Comparison of ENCODE assay signal across 8 cellular contexts in the genomic region with DNA sequence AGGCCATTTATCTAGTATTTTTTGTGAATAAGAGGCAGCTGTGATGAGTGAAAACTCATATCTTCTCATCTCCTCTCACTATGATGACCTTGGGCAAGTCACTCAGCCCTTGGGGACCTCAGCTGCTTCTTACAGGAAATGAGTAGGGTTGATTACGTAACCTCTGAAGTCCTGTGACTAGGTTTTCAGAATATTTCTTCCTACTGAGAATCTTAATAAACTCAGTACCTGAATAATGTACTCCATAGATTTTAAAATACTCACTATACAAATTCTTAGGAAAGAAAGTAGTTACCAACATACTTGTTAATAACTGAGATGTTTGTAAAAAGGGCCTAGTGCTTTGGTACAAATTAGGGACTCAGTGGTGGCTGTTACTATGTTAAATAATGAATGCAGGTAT.
A peak's percentile ranks its signal among the peaks of the same experiment; 100 is the strongest.
DNase-seq lines count a peak whose midpoint lies in the region; ATAC-seq and TF ChIP-seq lines count a peak whose summit lies in the region.

No MANE protein-coding gene starts in this region.

- peak; percentile 50 for ATAC-seq in GM21367 (IDR thresholded peaks at IDR 0.05; ENCODE audit: unreplicated experiment)
- peak; percentile 70 for ATAC-seq in activated B cell treated with CpG ODN at 0.5 μM for 24 hours (ENCODE audit: low read depth)
- ATAC-seq in heart left ventricle, result peak in 3 of 4 donors; percentile 62 to 68 (median 64)

- 19 to 52% (median 41%) methylated on average over 1 of the region's 1 CpG for WGBS in heart left ventricle, 4 donors

- CTCF ChIA-PET in activated B cell treated with CpG ODN at 0.5 μM for 24 hours (lab: Charles Lee), result interaction anchor here (1.6 to 12.8 kb wide), 5 partner anchors 13 to 70 kb away, joined by 3 to 101 read pairs (median 6); no protein-coding TSS in a partner anchor

- H3K36me3 ChIP-seq in heart left ventricle, result peaks cover 0 to 21% (median 16%) of the 10 kb centered on the region in 9 donors

- no peak overlapping the region for H3K4me3 ChIP-seq in heart left ventricle

- POLR2A ChIA-PET in activated B cell treated with CpG ODN at 0.5 μM for 24 hours (lab: Charles Lee), result interaction anchor here (0.6 to 8.3 kb wide), 7 partner anchors 9 to 61 kb away, joined by 3 to 149 read pairs (median 8); a partner anchor contains a TSS

- peak overlapping the region in 11 of 12 donors; percentile 19 to 92 (median 69) for H3K27ac ChIP-seq in heart left ventricle

- peaks cover 19% of the 10 kb centered on the region for H3K36me3 Mint-ChIP-seq in activated B cell treated with CpG ODN at 0.5 μM for 24 hours (ENCODE audit: low read depth)
- peaks cover 26% of the 10 kb centered on the region for H3K36me3 Mint-ChIP-seq in stimulated activated naive CD8-positive, alpha-beta T cell treated with anti-CD3 and anti-CD28 coated beads, Interleukin-15, Interleukin-2, amounts not matched to agents 100 ng/mL and 50 ng/mL, for 24 hours (ENCODE audit: low read depth)

- peaks cover 87% of the 10 kb centered on the region for H3K4me1 Mint-ChIP-seq in activated B cell treated with CpG ODN at 0.5 μM for 24 hours
- peaks cover 37% of the 10 kb centered on the region for H3K4me1 Mint-ChIP-seq in stimulated activated naive CD8-positive, alpha-beta T cell treated with anti-CD3 and anti-CD28 coated beads, Interleukin-15, Interleukin-2, amounts not matched to agents 100 ng/mL and 50 ng/mL, for 24 hours (ENCODE audit: low read depth)

- DNase-seq in EL, result peak; percentile 80
- DNase-seq in HT1080 (ENCODE audit: low read depth), result peak; percentile 81
- no peak for DNase-seq in activated B cell treated with CpG ODN at 0.5 μM for 24 hours
- peak in 4 of 5 donors; percentile 51 to 74 (median 62) for DNase-seq in heart left ventricle
- DNase-seq in NCI-H774 (lab: John Stamatoyannopoulos, UW), result no peak
- DNase-seq in AG08396 (ENCODE audit: low spot score), result no peak

- intact Hi-C loops in activated B cell treated with CpG ODN at 0.5 μM for 24 hours (cut with micrococcal nuclease), result loop anchor here (1.0 kb wide), 1 partner anchor 18 kb away; no protein-coding TSS in a partner anchor
- intact Hi-C loops in heart left ventricle (cut with DNase I), result no loop called here

- H3K27me3 ChIP-seq in heart left ventricle, result no peaks in the 10 kb centered on the region

- H3K4me1 ChIP-seq in heart left ventricle, result peaks cover 8 to 61% (median 49%) of the 10 kb centered on the region in 12 donors

- H3K4me3 Mint-ChIP-seq in activated B cell treated with CpG ODN at 0.5 μM for 24 hours, result peak overlapping the region; percentile 71
- H3K4me3 Mint-ChIP-seq in stimulated activated naive CD8-positive, alpha-beta T cell treated with anti-CD3 and anti-CD28 coated beads, Interleukin-15, Interleukin-2, amounts not matched to agents 100 ng/mL and 50 ng/mL, for 24 hours, result no peak overlapping the region

- H3K27ac Mint-ChIP-seq in activated B cell treated with CpG ODN at 0.5 μM for 24 hours, result peak overlapping the region; percentile 96
- H3K27ac Mint-ChIP-seq in stimulated activated naive CD8-positive, alpha-beta T cell treated with anti-CD3 and anti-CD28 coated beads, Interleukin-15, Interleukin-2, amounts not matched to agents 100 ng/mL and 50 ng/mL, for 24 hours, result peak overlapping the region; percentile 12

- no peaks in the 10 kb centered on the region for H3K27me3 Mint-ChIP-seq in activated B cell treated with CpG ODN at 0.5 μM for 24 hours
- no peaks in the 10 kb centered on the region for H3K27me3 Mint-ChIP-seq in stimulated activated naive CD8-positive, alpha-beta T cell treated with anti-CD3 and anti-CD28 coated beads, Interleukin-15, Interleukin-2, amounts not matched to agents 100 ng/mL and 50 ng/mL, for 24 hours

- TF ChIP-seq POLR2A in heart left ventricle (IDR thresholded peaks at IDR 0.05), result no peak

- TF ChIP-seq CTCF in activated B cell treated with CpG ODN at 0.5 μM for 24 hours (IDR thresholded peaks at IDR 0.05), result no peak
- TF ChIP-seq CTCF in heart left ventricle (IDR thresholded peaks at IDR 0.05), result no peak

- H3K9me3 Mint-ChIP-seq in activated B cell treated with CpG ODN at 0.5 μM for 24 hours, result no peaks in the 10 kb centered on the region
- no peaks in the 10 kb centered on the region for H3K9me3 Mint-ChIP-seq in stimulated activated naive CD8-positive, alpha-beta T cell treated with anti-CD3 and anti-CD28 coated beads, Interleukin-15, Interleukin-2, amounts not matched to agents 100 ng/mL and 50 ng/mL, for 24 hours

- H3K9me3 ChIP-seq in heart left ventricle, result peaks cover 0 to 3% (median 0%) of the 10 kb centered on the region in 12 donors

Comparison
In these comparisons a context has a peak if more than half of its experiments do, and no peak if none do; other contexts are left out.
1. DNase-seq: peak in EL (single experiment), HT1080 (single experiment) and heart left ventricle (4 of 5); none in activated B cell treated with CpG ODN at 0.5 μM for 24 hours (single experiment), NCI-H774 (single experiment) and AG08396 (single experiment).
2. Peak in every context shown above with its lines, with median percentiles within 50 percentile points of each other: ATAC-seq.